16 cellular contexts compared by ENCODE assay signal in the genomic region with DNA sequence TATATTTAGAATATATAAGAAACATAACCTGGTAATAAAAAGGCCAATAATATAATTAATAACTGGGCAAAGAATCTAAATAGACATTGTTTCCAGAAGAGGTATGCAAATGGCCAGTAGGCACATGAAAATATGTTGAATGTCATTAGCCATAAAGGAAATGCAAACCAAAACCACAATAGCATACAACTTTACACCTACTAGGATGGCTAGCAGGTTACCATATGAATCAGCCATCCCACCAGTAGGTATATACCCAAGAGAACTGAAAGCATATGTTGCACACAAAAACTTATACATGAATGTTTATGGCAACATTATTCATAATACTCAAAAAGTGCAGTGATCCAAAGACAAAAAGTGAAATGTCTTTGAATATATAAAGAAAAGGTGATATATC. TPM values are rescaled to one million over a fixed set of nuclear protein-coding genes. Genes with fewer than 3 reads are reported as not detected.
A peak's percentile ranks its signal among the peaks of the same experiment; 100 is the strongest.
DNase-seq lines count a peak whose midpoint lies in the region; ATAC-seq and TF ChIP-seq lines count a peak whose summit lies in the region.
"Had no signal": no experiment of that assay in that cellular context is flagged by ENCODE, and none has a peak within 500 bp of the region (broad histone marks: within the 10 kb centered on the region; RNA-seq: fewer than 3 reads in every experiment).

No MANE protein-coding gene starts in this region.

- no peak for DNase-seq in activated CD8-positive, alpha-beta T cell treated with anti-CD3 and anti-CD28 coated beads for 36 hours
- no peak for DNase-seq in G401 (ENCODE audit: low spot score)
- no peak for DNase-seq in erythroblast (lab: John Stamatoyannopoulos, UW)
- DNase-seq in DMS53 (lab: John Stamatoyannopoulos, UW): no peak
- DNase-seq: activated T-cell treated with anti-CD3 and anti-CD28 coated beads, Interleukin-2, amount 50 U/mL, for 1 hour; CD4-positive, alpha-beta T cell; endodermal cell; glutamatergic neuron; left ventricle myocardium inferior; SJCRH30; spleen; stimulated activated CD8-positive, alpha-beta memory T cell treated with anti-CD3 and anti-CD28 coated beads, Interleukin-4, amount 100 ng/mL, for 48 hours had no signal

- no peak overlapping the region for H3K4me3 Mint-ChIP-seq in activated CD8-positive, alpha-beta T cell treated with anti-CD3 and anti-CD28 coated beads for 36 hours
- H3K4me3 Mint-ChIP-seq: CD4-positive, alpha-beta T cell; endodermal cell had no signal

- POLR2A ChIA-PET in activated CD8-positive, alpha-beta T cell treated with anti-CD3 and anti-CD28 coated beads for 36 hours (lab: Charles Lee): no interaction called here

- in situ Hi-C loops in G401 (cut with HindIII; ENCODE audit: low sequenced_read_pairs): no loop called here

- no peaks in the 10 kb centered on the region for H3K36me3 Mint-ChIP-seq in activated CD8-positive, alpha-beta T cell treated with anti-CD3 and anti-CD28 coated beads for 36 hours (ENCODE audit: low read depth)

- no peak overlapping the region for H3K27ac Mint-ChIP-seq in activated CD8-positive, alpha-beta T cell treated with anti-CD3 and anti-CD28 coated beads for 36 hours
- H3K27ac Mint-ChIP-seq: CD4-positive, alpha-beta T cell; endodermal cell had no signal

- intact Hi-C loops in activated CD8-positive, alpha-beta T cell treated with anti-CD3 and anti-CD28 coated beads for 36 hours (cut with micrococcal nuclease): no loop called here

- peaks cover 11% of the 10 kb centered on the region for H3K27me3 Mint-ChIP-seq in activated CD8-positive, alpha-beta T cell treated with anti-CD3 and anti-CD28 coated beads for 36 hours

- CTCF ChIA-PET in activated CD8-positive, alpha-beta T cell treated with anti-CD3 and anti-CD28 coated beads for 36 hours (lab: Charles Lee): no interaction called here

- ATAC-seq in GM18870 (IDR thresholded peaks at IDR 0.05; ENCODE audit: unreplicated experiment) (peak; percentile 93), GM21528 (IDR thresholded peaks at IDR 0.05; ENCODE audit: low FRiP score, unreplicated experiment) (peak; percentile 83), HG03066 (IDR thresholded peaks at IDR 0.05; ENCODE audit: low read depth, unreplicated experiment) (peak; percentile 72)
- peak; percentile 56 for ATAC-seq in activated CD8-positive, alpha-beta T cell treated with anti-CD3 and anti-CD28 coated beads for 36 hours

- TF ChIP-seq CTCF in activated CD8-positive, alpha-beta T cell treated with anti-CD3 and anti-CD28 coated beads for 36 hours (IDR thresholded peaks at IDR 0.05): no peak

- no peak for TF ChIP-seq POLR2A in erythroblast (IDR thresholded peaks at IDR 0.05; ENCODE audit: low read length)

- no peaks in the 10 kb centered on the region for H3K9me3 Mint-ChIP-seq in activated CD8-positive, alpha-beta T cell treated with anti-CD3 and anti-CD28 coated beads for 36 hours
- H3K9me3 Mint-ChIP-seq: CD4-positive, alpha-beta T cell; endodermal cell had no signal

- H3K4me1 Mint-ChIP-seq in activated CD8-positive, alpha-beta T cell treated with anti-CD3 and anti-CD28 coated beads for 36 hours (ENCODE audit: low read depth): no peaks in the 10 kb centered on the region
- H3K4me1 Mint-ChIP-seq: endodermal cell had no signal

RNA-seq across cellular contexts. Expression of gene OR2D2, which starts 2.7 kb away (rescaled TPM):
- total RNA-seq in activated CD8-positive, alpha-beta T cell treated with anti-CD3 and anti-CD28 coated beads for 36 hours: not detected
- not detected in 2 replicates for total RNA-seq in G401 (2014; rRNA removed; shearing (Covaris generic))
- total RNA-seq: CD4-positive, alpha-beta T cell; left ventricle myocardium inferior; SJCRH30 had no signal

RNA-seq across cellular contexts. Expression of gene OR10A4, which starts 18.6 kb away (rescaled TPM):
- total RNA-seq in activated CD8-positive, alpha-beta T cell treated with anti-CD3 and anti-CD28 coated beads for 36 hours: not detected
- total RNA-seq in G401 (2014; rRNA removed; shearing (Covaris generic)): not detected in 2 replicates
- total RNA-seq: CD4-positive, alpha-beta T cell; endodermal cell; left ventricle myocardium inferior; NCI-H460; SJCRH30; spleen had no signal

RNA-seq across cellular contexts. Expression of gene OR2D3, which starts 25.8 kb away (rescaled TPM):
- not detected for total RNA-seq in activated CD8-positive, alpha-beta T cell treated with anti-CD3 and anti-CD28 coated beads for 36 hours
- total RNA-seq in G401 (2014; rRNA removed; shearing (Covaris generic)): not detected in 2 replicates
- total RNA-seq: CD4-positive, alpha-beta T cell; endodermal cell; left ventricle myocardium inferior; NCI-H460; SJCRH30; spleen had no signal

RNA-seq across cellular contexts. Expression of gene ZNF215, which starts 31.2 kb away (rescaled TPM):
- total RNA-seq in activated CD8-positive, alpha-beta T cell treated with anti-CD3 and anti-CD28 coated beads for 36 hours: 1 to 10 TPM; 2.2 to 2.5 TPM
- 10.9 and 13.2 TPM in 2 replicates for total RNA-seq in G401 (2014; rRNA removed; shearing (Covaris generic))
- total RNA-seq: SJCRH30 had no signal

RNA-seq across cellular contexts. Expression of gene OR10A2, which starts 32.2 kb away (rescaled TPM):
- total RNA-seq in activated CD8-positive, alpha-beta T cell treated with anti-CD3 and anti-CD28 coated beads for 36 hours: not detected
- total RNA-seq in G401 (2014; rRNA removed; shearing (Covaris generic)): not detected in 2 replicates
- total RNA-seq: CD4-positive, alpha-beta T cell; endodermal cell; left ventricle myocardium inferior; NCI-H460; SJCRH30; spleen had no signal
